In the genomic region with DNA sequence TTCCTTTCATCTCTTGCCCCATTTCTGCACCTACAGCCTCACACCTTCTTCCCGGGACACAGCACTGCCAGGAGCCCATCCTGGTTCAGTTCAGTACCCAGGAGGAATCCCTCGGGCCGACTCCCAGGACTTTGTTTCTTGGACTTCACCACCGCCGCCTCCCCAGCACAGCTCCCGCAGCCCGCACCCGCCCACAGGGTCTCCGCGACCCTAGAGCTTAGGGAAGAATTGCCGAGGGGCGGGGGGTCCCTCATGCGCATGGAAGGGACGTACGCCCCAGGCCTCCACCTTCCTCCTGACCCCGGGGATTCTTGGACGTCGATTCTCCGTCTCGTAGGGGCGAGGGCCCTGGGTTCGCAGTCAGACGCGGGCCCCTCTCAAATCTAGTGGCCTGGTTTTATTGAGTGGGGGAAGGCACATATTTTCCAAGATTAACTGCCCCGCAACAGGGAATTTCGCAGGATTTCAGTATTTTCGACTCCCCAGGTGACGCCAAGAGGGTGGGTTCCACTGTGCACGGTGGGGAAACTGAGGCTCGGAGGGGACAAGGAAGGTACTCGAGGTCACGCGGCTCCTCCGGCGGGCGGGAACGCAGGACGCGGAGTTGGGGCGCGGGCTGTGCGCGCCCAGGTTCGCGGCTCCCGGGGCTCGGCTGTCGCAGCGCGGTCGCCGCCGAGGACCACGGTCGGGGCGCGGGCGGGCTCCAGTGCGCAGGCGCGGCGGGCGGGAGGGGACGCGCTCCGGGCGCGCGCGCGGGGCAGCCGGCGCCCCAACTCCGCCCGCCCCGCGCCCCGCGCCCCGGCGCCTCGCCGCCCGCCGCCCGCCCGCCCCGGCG, we compare ENCODE assay signal across 8 cellular contexts. TPM values are rescaled to one million over a fixed set of nuclear protein-coding genes. Genes with fewer than 3 reads are reported as not detected.
A peak's percentile ranks its signal among the peaks of the same experiment; 100 is the strongest.
DNase-seq lines count a peak whose midpoint lies in the region; ATAC-seq, FAIRE-seq and TF ChIP-seq lines count a peak whose summit lies in the region.

TSS of gene ADCY1 (plus strand) at position 733 of the 835 bp plus-strand sequence. CDS start 176 bp downstream, outside the sequence.

- ATAC-seq in K562: no peak
- no peak for ATAC-seq in left lung
- ATAC-seq in HG03045 (IDR thresholded peaks at IDR 0.05; ENCODE audit: unreplicated experiment): no peak
- ATAC-seq in omental fat pad (ENCODE audit: low FRiP score): no peak

- H3K79me2 ChIP-seq in K562 (ENCODE audit: control insufficient read depth, insufficient read depth, low read length): no peaks in the 10 kb centered on the region

- H3K27me3 ChIP-seq in GM06990 (replicated peaks; ENCODE audit: control insufficient read depth, insufficient read depth, low read length): no peaks in the 10 kb centered on the region
- H3K27me3 ChIP-seq in HUES48 (ENCODE audit: control insufficient read depth, insufficient read depth, low read length): peaks cover 45% of the 10 kb centered on the region
- H3K27me3 ChIP-seq in K562 (ENCODE audit: control insufficient read depth in 2 of 2, insufficient read depth in 2 of 2, low read length in 2 of 2): peaks cover 12 to 46% of the 10 kb centered on the region in 2 experiments; a peak in 3 of 5 replicates
- H3K27me3 ChIP-seq in left lung: peaks cover 19 to 71% of the 10 kb centered on the region in 2 donors
- H3K27me3 ChIP-seq in transverse colon: peaks cover 58% of the 10 kb centered on the region

- in situ Hi-C loops in K562 (cut with MboI) (no loop called here), transverse colon (cut with MboI; ENCODE audit: low pct_ligation_motif_present in 1 of 4, low pct_unique_long_range_greater_than_20kb in 1 of 4, low sequenced_read_pairs in 3 of 4) (no loop called here)

- no peaks in the 10 kb centered on the region for H3K9me3 ChIP-seq in HUES48 (ENCODE audit: control insufficient read depth, insufficient read depth, low read length)
- H3K9me3 ChIP-seq in K562 (replicated peaks; ENCODE audit: control insufficient read depth, insufficient read depth, low read depth, low read length): no peaks in the 10 kb centered on the region
- no peaks in the 10 kb centered on the region for H3K9me3 ChIP-seq in left lung
- H3K9me3 ChIP-seq in transverse colon: no peaks in the 10 kb centered on the region

- H2AFZ ChIP-seq in K562 (ENCODE audit: low read depth, low read length): 0 out of 2 replicates have a peak within 1 kb of the TSS, but pooled peaks have one; percentile 58

- no peaks in the 10 kb centered on the region for H3K9me1 ChIP-seq in K562 (ENCODE audit: control insufficient read depth, insufficient read depth, low read length)

- CTCF ChIA-PET in K562 (lab: Yijun Ruan, JAX; ENCODE audit: low intra/inter-chr PET ratio): no interaction called here

- H3K4me2 ChIP-seq in K562 (ENCODE audit: insufficient read depth, low read length): peak within 1 kb of the TSS; percentile 46

- H4K20me1 ChIP-seq in K562 (replicated peaks; ENCODE audit: control insufficient read depth, insufficient read depth, low read length): no peaks in the 10 kb centered on the region

- 42% methylated on average over 42 of the region's 89 CpGs for WGBS in K562 (ENCODE audit: insufficient coverage, low coverage, missing lambda C conversion rate)
- 12% methylated on average over 57 of the region's 89 CpGs; no CpG with 5 or more reads in 1 of the 2 donors for WGBS in transverse colon (ENCODE audit: low coverage in 1 of 2), 2 donors

- intact Hi-C loops in K562 (cut with micrococcal nuclease): no loop called here
- intact Hi-C loops in left lung (cut with DNase I): no loop called here
- intact Hi-C loops in transverse colon (cut with DNase I; ENCODE audit: low total_unique reads): no loop called here

- TF ChIP-seq POLR2A in K562 (conservative IDR thresholded peaks at IDR 0.05): no peak
- TF ChIP-seq POLR2A in transverse colon (IDR thresholded peaks at IDR 0.05): no peak

- FAIRE-seq in K562 (lab: Jason Lieb, UNC): no peak

- H3K27ac ChIP-seq in HUES48 (ENCODE audit: low read depth, low read length): no peak within 1 kb of the TSS
- no peak within 1 kb of the TSS for H3K27ac ChIP-seq in K562 (ENCODE audit: extremely low read depth, low read depth, low read length)
- no peak within 1 kb of the TSS for H3K27ac ChIP-seq in left lung
- no peak within 1 kb of the TSS for H3K27ac ChIP-seq in transverse colon

- H3K9ac ChIP-seq in HUES48 (ENCODE audit: low read depth, low read length): 0 out of 2 replicates have a peak within 1 kb of the TSS, but pooled peaks have one; percentile 7
- H3K9ac ChIP-seq in K562 (ENCODE audit: insufficient read depth in 1 of 2, low read depth in 2 of 2, low read length in 2 of 2): peak within 1 kb of the TSS in 1 of 2 experiments; percentile 64; a peak in 2 of 4 replicates

- H3K36me3 ChIP-seq in GM06990 (ENCODE audit: control insufficient read depth, insufficient read depth, low read length) (no peaks in the 10 kb centered on the region), HUES48 (ENCODE audit: control insufficient read depth, insufficient read depth, low read length) (no peaks in the 10 kb centered on the region; the same call in 1 of the 2 replicates), K562 (ENCODE audit: control insufficient read depth, insufficient read depth, low read length) (no peaks in the 10 kb centered on the region), left lung (no peaks in the 10 kb centered on the region), transverse colon (no peaks in the 10 kb centered on the region)

- TF ChIP-seq RAD21 in K562 (CRISPR knock-in tag; conservative IDR thresholded peaks at IDR 0.05 in 1 of 2, IDR thresholded peaks at IDR 0.05 in 1 of 2): no peak

- peak; percentile 28 for DNase-seq in GM06990 (ENCODE audit: extremely low read depth, insufficient read length)
- peak; percentile 21 to 85 (median 72) for DNase-seq in K562 (ENCODE audit: extremely low read depth in 1 of 4, low spot score in 3 of 4)
- DNase-seq in left lung: peak in 1 of 2 donors; percentile 51
- no peak for DNase-seq in transverse colon
- no peak for DNase-seq in omental fat pad (ENCODE audit: low spot score)
- DNase-seq in NAMALWA (ENCODE audit: low spot score): no peak

- POLR2A ChIA-PET in K562 (lab: Yijun Ruan, JAX): no interaction called here

- H3K4me1 ChIP-seq in HUES48 (ENCODE audit: control insufficient read depth, insufficient read depth, low read length) (peaks cover 20% of the 10 kb centered on the region; the same call in 1 of the 2 replicates), K562 (replicated peaks in 1 of 2; ENCODE audit: control insufficient read depth in 2 of 2, insufficient read depth in 2 of 2, low read length in 2 of 2) (peaks cover 0 to 20% of the 10 kb centered on the region in 2 experiments; a peak in 2 of 5 replicates), left lung (peaks cover 6 to 15% of the 10 kb centered on the region in 2 donors), transverse colon (peaks cover 0 to 11% (median 10%) of the 10 kb centered on the region in 4 donors)

- TF ChIP-seq EP300 in K562 (IDR thresholded peaks at IDR 0.05; ENCODE audit: low read length) (no peak), transverse colon (IDR thresholded peaks at IDR 0.05; ENCODE audit: low read depth) (no peak)

- no TSS peak for BruUV-seq in K562 (replicated peaks; lab: Mats Ljungman, UMichigan)

- H3K4me3 ChIP-seq in GM06990 (replicated peaks; ENCODE audit: low read depth, low read length) (peak within 1 kb of the TSS; percentile 78), HUES48 (ENCODE audit: low read depth, low read length) (peak within 1 kb of the TSS; percentile 70), K562 (peak within 1 kb of the TSS; percentile 22; the same call in 1 of the 2 replicates), left lung (peak within 1 kb of the TSS; percentile 30 to 31), transverse colon (peak within 1 kb of the TSS; percentile 8 to 57 (median 36))

- no peak for TF ChIP-seq CTCF in GM06990 (IDR thresholded peaks at IDR 0.05; ENCODE audit: insufficient read depth, low read length, poor library complexity, severe bottlenecking)
- TF ChIP-seq CTCF in K562 (IDR thresholded peaks at IDR 0.05 in 2 of 3, conservative IDR thresholded peaks at IDR 0.05 in 1 of 3; ENCODE audit: insufficient read depth in 2 of 3, low read depth in 1 of 3, low read length in 3 of 3): no peak
- TF ChIP-seq CTCF in left lung (IDR thresholded peaks at IDR 0.05): no peak
- TF ChIP-seq CTCF in transverse colon (IDR thresholded peaks at IDR 0.05): no peak
- TF ChIP-seq CTCF in omental fat pad (IDR thresholded peaks at IDR 0.05): no peak

TF ChIP-seq in K562, 482 proteins besides CTCF, POLR2A, EP300 and RAD21:
- TF ChIP-seq HNRNPUL1 (IDR thresholded peaks at IDR 0.05; ENCODE audit: low read length): no peak
- no peak for TF ChIP-seq ZKSCAN8 (CRISPR knock-in tag; IDR thresholded peaks at IDR 0.05)
- no peak for TF ChIP-seq TAF1 (IDR thresholded peaks at IDR 0.05; ENCODE audit: control insufficient read depth, extremely low read depth, insufficient read depth, low read length, severe bottlenecking)
- no peak for TF ChIP-seq MTF1 (CRISPR knock-in tag; IDR thresholded peaks at IDR 0.05; ENCODE audit: borderline replicate concordance)
- TF ChIP-seq RCOR1 (IDR thresholded peaks at IDR 0.05; ENCODE audit: borderline replicate concordance in 1 of 2, low read depth in 2 of 2, low read length in 2 of 2): no peak

RNA-seq across cellular contexts. Expression of gene ADCY1, which starts in this region (rescaled TPM):
- 0.23 and 0.65 TPM in 2 replicates for total RNA-seq in K562 (2011; cell fraction: chromatin; rRNA removed; ENCODE audit: low replicate concordance)
- 0.13 and 0.17 TPM in 2 replicates for total RNA-seq in K562 (2011; cell fraction: nucleolus; rRNA removed)
- 0.15 and 0.61 TPM in 2 replicates for total RNA-seq in K562 (2011; cell fraction: nucleoplasm; rRNA removed)
- total RNA-seq in K562 (2014; rRNA removed): not detected in 2 replicates
- total RNA-seq in K562 (2014; rRNA removed; fragmentation: Illumina TruSeq; extraction: Trizol): not detected in 2 replicates
- under 0.01 and 0.04 TPM in 2 replicates for total RNA-seq in K562 (2015; rRNA removed; fragmentation: Illumina TruSeq; extraction: Trizol)
- total RNA-seq in K562 (2021): 0.02 and 0.16 TPM in 2 replicates
- 0.18 TPM in 1 of 2 replicates, not detected in the other for polyA plus RNA-seq in K562 (2011; rRNA removed)
- polyA plus RNA-seq in K562 (2011; cell fraction: cytosol; rRNA removed): 0.06 and 0.09 TPM in 2 replicates
- polyA plus RNA-seq in K562 (2011; cell fraction: nucleus; rRNA removed): 0.23 TPM in 1 of 2 replicates, not detected in the other
- 0.01 and 0.07 TPM in 2 replicates for polyA plus RNA-seq in K562 (2012)
- polyA plus RNA-seq in K562 (2014; fragmentation: Illumina TruSeq; extraction: Trizol): 0.03 and 0.10 TPM in 2 replicates
- not detected for polyA plus RNA-seq in K562 (2014; fragmentation: Nextera tagmentation; extraction: Ambion mirVana)
- polyA plus RNA-seq in K562 (2014; rRNA removed): 0.01 and 0.09 TPM in 2 replicates
- polyA minus RNA-seq in K562 (2011; rRNA and poly(A)+ RNA removed): 0.18 and 0.46 TPM in 2 replicates
- not detected in 2 replicates for polyA minus RNA-seq in K562 (2011; cell fraction: cytosol; rRNA and poly(A)+ RNA removed)
- under 0.01 and 0.27 TPM in 2 replicates for polyA minus RNA-seq in K562 (2011; cell fraction: nucleus; rRNA and poly(A)+ RNA removed)
- total RNA-seq in left lung: under 1 TPM; 0.55 to 0.90 TPM
- under 1 TPM in 2 of 4 donors, not detected in 2; 0.16 to 0.41 TPM for total RNA-seq in transverse colon
- 1 to 10 TPM; 2.3 to 4.8 (median 2.8) TPM for total RNA-seq in omental fat pad

Comparison
In these comparisons a context has a peak if more than half of its experiments do, and no peak if none do; other contexts are left out.
1. Peak in DNase-seq, H3K4me3 ChIP-seq and H3K4me2 ChIP-seq in K562; RNA of the gene not detected or under 1 TPM.
2. H3K4me3 ChIP-seq: peak in every context shown above with its lines; median percentile 78 in GM06990; 70 in HUES48; 36 in transverse colon; 30 in left lung; 22 in K562.